22 cellular contexts compared by ENCODE assay signal in the genomic region with DNA sequence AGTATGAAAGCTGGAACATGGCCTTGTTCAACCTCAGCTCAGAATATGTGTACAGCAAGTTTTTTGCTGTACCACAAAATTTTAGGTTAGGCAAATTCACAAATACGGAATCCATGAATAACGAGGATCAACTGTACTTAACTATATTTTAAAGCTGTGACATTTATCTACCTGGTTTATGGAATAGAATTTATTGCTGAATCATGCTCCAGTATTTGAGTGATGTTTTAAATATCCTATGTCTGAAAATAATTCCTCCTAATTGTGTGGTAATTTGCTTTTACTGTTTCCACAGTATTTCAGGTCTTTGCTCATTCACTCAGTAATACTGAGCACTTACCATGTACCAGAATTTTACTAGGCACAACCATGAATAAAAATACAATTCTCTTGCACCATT.
"Had no signal": no experiment of that assay in that cellular context is flagged by ENCODE, and none has a peak within 500 bp of the region (broad histone marks: within the 10 kb centered on the region; RNA-seq: fewer than 3 reads in every experiment).

No MANE protein-coding gene starts in this region.

- H3K27ac ChIP-seq: ascending aorta, body of pancreas had no signal

- H3K9me3 ChIP-seq: ascending aorta, body of pancreas had no signal

- ATAC-seq: activated CD8-positive, alpha-beta memory T cell treated with anti-CD3 and anti-CD28 coated beads, Interleukin-2, amount 10 ng/mL, durations not matched to agents 7 days and 5 days; activated naive CD8-positive, alpha-beta T cell treated with anti-CD3 and anti-CD28 coated beads, Interleukin-2, amount 50 U/mL, for 24 hours; body of pancreas; PC-3; WTC11 had no signal

- H3K4me1 ChIP-seq: ascending aorta, body of pancreas had no signal

- H3K27me3 ChIP-seq: ascending aorta, body of pancreas had no signal

- DNase-seq: activated CD4-positive, alpha-beta T cell treated with anti-CD3 and anti-CD28 coated beads for 1 hour; activated CD4-positive, alpha-beta T cell treated with anti-CD3 and anti-CD28 coated beads, Interleukin-2, amount 10 ng/mL, durations not matched to agents 24 days and 14 days; activated CD4-positive, alpha-beta T cell treated with anti-CD3 and anti-CD28 coated beads, Interleukin-2, amount 50 U/mL, for 48 hours; activated CD8-positive, alpha-beta memory T cell treated with anti-CD3 and anti-CD28 coated beads, Interleukin-2, amount 10 ng/mL, durations not matched to agents 7 days and 5 days; activated effector memory CD4-positive, alpha-beta T cell treated with Interleukin-2 at 50 U/mL for 16 hours; activated naive CD4-positive, alpha-beta T cell; activated naive CD8-positive, alpha-beta T cell treated with anti-CD3 and anti-CD28 coated beads, Interleukin-2, amount 50 U/mL, for 24 hours; activated T-cell treated with anti-CD3 and anti-CD28 coated beads, Interleukin-2, amount 50 U/mL, for 24 hours; amniotic stem cell; body of pancreas; NCI-H1092; NCI-H1417; NCI-H2029; NCI-H2107; NCI-H2171 treated with DMSO at 0.1 percent for 48 hours; NCI-H226; NCI-H526 treated with DMSO at 0.1 percent for 48 hours; NK-92 treated with Interleukin-12 subunit alpha and Interleukin-12 subunit beta, amount 100 ng/mL, for 24 hours; PC-3; SHP77 treated with DMSO at 0.1 percent for 48 hours had no signal

- H3K4me3 ChIP-seq: ascending aorta, body of pancreas had no signal
